1 cellular context compared by ENCODE assay signal in the genomic region with DNA sequence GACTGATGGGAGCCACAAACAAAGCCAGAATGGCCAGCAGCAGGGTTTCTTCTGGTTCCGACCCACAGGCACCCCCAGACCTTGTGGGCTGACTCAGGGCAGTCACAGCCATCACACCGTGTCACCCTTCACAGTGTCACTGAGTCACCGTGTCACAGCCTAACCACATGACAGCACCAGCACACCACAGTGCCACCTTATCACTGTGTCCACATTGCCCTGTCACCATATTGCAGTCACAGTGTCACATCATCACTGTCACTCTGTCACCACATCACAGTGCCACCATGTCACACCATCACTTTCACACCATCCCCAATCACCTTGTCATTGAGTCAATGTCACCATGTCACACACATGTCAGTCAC.
TF ChIP-seq lines count a peak whose summit lies in the region.

No MANE protein-coding gene starts in this region.

TF ChIP-seq in GM12878, 131 proteins besides CTCF, POLR2A, EP300 and RAD21 (continued from another document):
- no peak for TF ChIP-seq SUPT20H (IDR thresholded peaks at IDR 0.05; ENCODE audit: borderline replicate concordance, control insufficient read depth, low read depth, low read length)
- TF ChIP-seq ASH2L (IDR thresholded peaks at IDR 0.05; ENCODE audit: borderline replicate concordance, low read depth), result no peak
- TF ChIP-seq TAF1 (IDR thresholded peaks at IDR 0.05; ENCODE audit: borderline replicate concordance, low read depth, low read length), result no peak
- no peak for TF ChIP-seq SREBF1 (IDR thresholded peaks at IDR 0.05; ENCODE audit: low read length)
- TF ChIP-seq ZNF274 (IDR thresholded peaks at IDR 0.05; ENCODE audit: insufficient read depth, insufficient read length), result no peak
- no peak for TF ChIP-seq NBN (IDR thresholded peaks at IDR 0.05)
- TF ChIP-seq, protein P1, sequence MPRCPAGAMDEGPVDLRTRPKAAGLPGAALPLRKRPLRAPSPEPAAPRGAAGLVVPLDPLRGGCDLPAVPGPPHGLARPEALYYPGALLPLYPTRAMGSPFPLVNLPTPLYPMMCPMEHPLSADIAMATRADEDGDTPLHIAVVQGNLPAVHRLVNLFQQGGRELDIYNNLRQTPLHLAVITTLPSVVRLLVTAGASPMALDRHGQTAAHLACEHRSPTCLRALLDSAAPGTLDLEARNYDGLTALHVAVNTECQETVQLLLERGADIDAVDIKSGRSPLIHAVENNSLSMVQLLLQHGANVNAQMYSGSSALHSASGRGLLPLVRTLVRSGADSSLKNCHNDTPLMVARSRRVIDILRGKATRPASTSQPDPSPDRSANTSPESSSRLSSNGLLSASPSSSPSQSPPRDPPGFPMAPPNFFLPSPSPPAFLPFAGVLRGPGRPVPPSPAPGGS (IDR thresholded peaks at IDR 0.05; ENCODE audit: borderline replicate concordance, insufficient read depth, low read depth, low read length, poor library complexity, severe bottlenecking), result peak; percentile 91
- TF ChIP-seq TCF3 (IDR thresholded peaks at IDR 0.05; ENCODE audit: borderline replicate concordance, insufficient read depth, low read depth, low read length), result 0 out of 2 replicates have a peak, but pooled peaks have one; percentile 14
- no peak for TF ChIP-seq MYB (IDR thresholded peaks at IDR 0.05; ENCODE audit: borderline replicate concordance, low read depth, low read length)
- no peak for TF ChIP-seq KAT2A (conservative IDR thresholded peaks at IDR 0.05; ENCODE audit: control insufficient read depth, low read depth, low read length)
- no peak for TF ChIP-seq USF1 (IDR thresholded peaks at IDR 0.05; ENCODE audit: borderline replicate concordance, extremely low read length, insufficient read depth, low read depth, low read length)
TF ChIP-seq in GM12878: peak in this region for 8.
